In genomic region chr9:114990901-114991300, GRCh38 we compare ENCODE assay signal across 15 cellular contexts.
DNase-seq lines count a peak whose midpoint lies in the region; FAIRE-seq and TF ChIP-seq lines count a peak whose summit lies in the region.
"Had no signal": no experiment of that assay in that cellular context is flagged by ENCODE, and none has a peak within 500 bp of the region (broad histone marks: within the 10 kb centered on the region; RNA-seq: fewer than 3 reads in every experiment).

No MANE protein-coding gene starts in this region.

- TF ChIP-seq CTCF in VCaP (conservative IDR thresholded peaks at IDR 0.05) (no peak), nephron progenitor cell (IDR thresholded peaks at IDR 0.05) (no peak)

- no peaks in the 10 kb centered on the region for H3K27me3 Mint-ChIP-seq in activated CD4-positive, alpha-beta T cell treated with anti-CD3 and anti-CD28 coated beads, Interleukin-2, amount 10 ng/mL, durations not matched to agents 24 days and 14 days
- no peaks in the 10 kb centered on the region for H3K27me3 Mint-ChIP-seq in activated naive CD4-positive, alpha-beta T cell treated with anti-CD3 and anti-CD28 coated beads for 36 hours (ENCODE audit: low read depth)
- no peaks in the 10 kb centered on the region for H3K27me3 Mint-ChIP-seq in activated T-helper 2 cell treated with anti-CD3 and anti-CD28 coated beads, Interferon-gamma antibody, Interleukin-2, Interleukin-4, amounts not matched to agents 10 μg/mL and 5 μg/mL and 100 μg/mL, durations not matched to agents 14 hours and 24 hours and 36 hours (ENCODE audit: low read depth)
- H3K27me3 Mint-ChIP-seq in nephron progenitor cell (ENCODE audit: low read depth, poor library complexity): peaks cover 42% of the 10 kb centered on the region
- H3K27me3 Mint-ChIP-seq: B cell had no signal

- peaks cover 82% of the 10 kb centered on the region for H3K4me1 Mint-ChIP-seq in activated CD4-positive, alpha-beta T cell treated with anti-CD3 and anti-CD28 coated beads, Interleukin-2, amount 10 ng/mL, durations not matched to agents 24 days and 14 days
- H3K4me1 Mint-ChIP-seq in activated naive CD4-positive, alpha-beta T cell treated with anti-CD3 and anti-CD28 coated beads for 36 hours (ENCODE audit: low read depth): peaks cover 70% of the 10 kb centered on the region
- H3K4me1 Mint-ChIP-seq in activated T-helper 2 cell treated with anti-CD3 and anti-CD28 coated beads, Interferon-gamma antibody, Interleukin-2, Interleukin-4, amounts not matched to agents 10 μg/mL and 5 μg/mL and 100 μg/mL, durations not matched to agents 14 hours and 24 hours and 36 hours (ENCODE audit: low read depth): peaks cover 67% of the 10 kb centered on the region
- H3K4me1 Mint-ChIP-seq in nephron progenitor cell: no peaks in the 10 kb centered on the region

- intact Hi-C loops in activated CD4-positive, alpha-beta T cell treated with anti-CD3 and anti-CD28 coated beads, Interleukin-2, amount 10 ng/mL, durations not matched to agents 24 days and 14 days (cut with micrococcal nuclease): no loop called here
- intact Hi-C loops in activated naive CD4-positive, alpha-beta T cell treated with anti-CD3 and anti-CD28 coated beads for 36 hours (cut with micrococcal nuclease): no loop called here
- intact Hi-C loops in activated T-helper 2 cell treated with anti-CD3 and anti-CD28 coated beads, Interferon-gamma antibody, Interleukin-2, Interleukin-4, amounts not matched to agents 10 μg/mL and 5 μg/mL and 100 μg/mL, durations not matched to agents 14 hours and 24 hours and 36 hours (cut with micrococcal nuclease): loop anchor here (1.0 to 5.0 kb wide), 2 partner anchors 15 to 399 kb away; no protein-coding TSS in a partner anchor

- H3K4me3 Mint-ChIP-seq in activated CD4-positive, alpha-beta T cell treated with anti-CD3 and anti-CD28 coated beads, Interleukin-2, amount 10 ng/mL, durations not matched to agents 24 days and 14 days: no peak overlapping the region
- H3K4me3 Mint-ChIP-seq in activated naive CD4-positive, alpha-beta T cell treated with anti-CD3 and anti-CD28 coated beads for 36 hours: no peak overlapping the region
- no peak overlapping the region for H3K4me3 Mint-ChIP-seq in activated T-helper 2 cell treated with anti-CD3 and anti-CD28 coated beads, Interferon-gamma antibody, Interleukin-2, Interleukin-4, amounts not matched to agents 10 μg/mL and 5 μg/mL and 100 μg/mL, durations not matched to agents 14 hours and 24 hours and 36 hours (ENCODE audit: low read depth)
- no peak overlapping the region for H3K4me3 Mint-ChIP-seq in nephron progenitor cell
- H3K4me3 Mint-ChIP-seq: B cell; CD4-positive, CD25-positive, alpha-beta regulatory T cell had no signal

- no peaks in the 10 kb centered on the region for H3K36me3 Mint-ChIP-seq in activated CD4-positive, alpha-beta T cell treated with anti-CD3 and anti-CD28 coated beads, Interleukin-2, amount 10 ng/mL, durations not matched to agents 24 days and 14 days (ENCODE audit: low read depth)
- no peaks in the 10 kb centered on the region for H3K36me3 Mint-ChIP-seq in activated naive CD4-positive, alpha-beta T cell treated with anti-CD3 and anti-CD28 coated beads for 36 hours (ENCODE audit: low read depth)
- H3K36me3 Mint-ChIP-seq in activated T-helper 2 cell treated with anti-CD3 and anti-CD28 coated beads, Interferon-gamma antibody, Interleukin-2, Interleukin-4, amounts not matched to agents 10 μg/mL and 5 μg/mL and 100 μg/mL, durations not matched to agents 14 hours and 24 hours and 36 hours (ENCODE audit: low read depth): no peaks in the 10 kb centered on the region
- no peaks in the 10 kb centered on the region for H3K36me3 Mint-ChIP-seq in nephron progenitor cell (ENCODE audit: low read depth)
- H3K36me3 Mint-ChIP-seq: CD4-positive, CD25-positive, alpha-beta regulatory T cell had no signal

- CTCF ChIA-PET in activated naive CD4-positive, alpha-beta T cell treated with anti-CD3 and anti-CD28 coated beads for 36 hours (lab: Charles Lee): interaction anchor here (0.8 to 0.9 kb wide), 2 partner anchors 13 to 30 kb away, joined by 3 read pairs; no protein-coding TSS in a partner anchor

- peak overlapping the region; percentile 13; the same call in 1 of the 2 replicates for H3K27ac ChIP-seq in VCaP
- H3K27ac ChIP-seq: GM23248 had no signal

- FAIRE-seq in GM19239 (lab: Jason Lieb, UNC): no peak
- FAIRE-seq: D721Med, G401.6, GM12891 had no signal

- DNase-seq in activated CD4-positive, alpha-beta T cell treated with anti-CD3 and anti-CD28 coated beads, Interleukin-2, amount 10 ng/mL, durations not matched to agents 24 days and 14 days: peak; percentile 53
- no peak for DNase-seq in activated CD4-positive, alpha-beta T cell treated with anti-CD3 and anti-CD28 coated beads for 48 hours
- no peak for DNase-seq in activated naive CD4-positive, alpha-beta T cell treated with anti-CD3 and anti-CD28 coated beads for 36 hours
- no peak for DNase-seq in activated naive CD4-positive, alpha-beta T cell (lab: John Stamatoyannopoulos, UW)
- DNase-seq in activated T-helper 2 cell treated with anti-CD3 and anti-CD28 coated beads, Interferon-gamma antibody, Interleukin-2, Interleukin-4, amounts not matched to agents 10 μg/mL and 5 μg/mL and 100 μg/mL, durations not matched to agents 14 hours and 24 hours and 36 hours (ENCODE audit: low spot score): no peak
- DNase-seq in GM19239 (ENCODE audit: insufficient read length, low spot score) (no peak), nephron progenitor cell (no peak)
- DNase-seq: Caco-2; CD4-positive, CD25-positive, alpha-beta regulatory T cell; GM23248 had no signal

- peak overlapping the region; percentile 49 for H3K27ac Mint-ChIP-seq in activated CD4-positive, alpha-beta T cell treated with anti-CD3 and anti-CD28 coated beads, Interleukin-2, amount 10 ng/mL, durations not matched to agents 24 days and 14 days
- H3K27ac Mint-ChIP-seq in activated naive CD4-positive, alpha-beta T cell treated with anti-CD3 and anti-CD28 coated beads for 36 hours: peak overlapping the region; percentile 96
- H3K27ac Mint-ChIP-seq in activated T-helper 2 cell treated with anti-CD3 and anti-CD28 coated beads, Interferon-gamma antibody, Interleukin-2, Interleukin-4, amounts not matched to agents 10 μg/mL and 5 μg/mL and 100 μg/mL, durations not matched to agents 14 hours and 24 hours and 36 hours: peak overlapping the region; percentile 56
- H3K27ac Mint-ChIP-seq in nephron progenitor cell: no peak overlapping the region
- H3K27ac Mint-ChIP-seq: B cell had no signal

- no peaks in the 10 kb centered on the region for H3K9me3 Mint-ChIP-seq in activated CD4-positive, alpha-beta T cell treated with anti-CD3 and anti-CD28 coated beads, Interleukin-2, amount 10 ng/mL, durations not matched to agents 24 days and 14 days
- H3K9me3 Mint-ChIP-seq in activated naive CD4-positive, alpha-beta T cell treated with anti-CD3 and anti-CD28 coated beads for 36 hours: no peaks in the 10 kb centered on the region
- H3K9me3 Mint-ChIP-seq in activated T-helper 2 cell treated with anti-CD3 and anti-CD28 coated beads, Interferon-gamma antibody, Interleukin-2, Interleukin-4, amounts not matched to agents 10 μg/mL and 5 μg/mL and 100 μg/mL, durations not matched to agents 14 hours and 24 hours and 36 hours: no peaks in the 10 kb centered on the region
- no peaks in the 10 kb centered on the region for H3K9me3 Mint-ChIP-seq in nephron progenitor cell
